In the genomic region with DNA sequence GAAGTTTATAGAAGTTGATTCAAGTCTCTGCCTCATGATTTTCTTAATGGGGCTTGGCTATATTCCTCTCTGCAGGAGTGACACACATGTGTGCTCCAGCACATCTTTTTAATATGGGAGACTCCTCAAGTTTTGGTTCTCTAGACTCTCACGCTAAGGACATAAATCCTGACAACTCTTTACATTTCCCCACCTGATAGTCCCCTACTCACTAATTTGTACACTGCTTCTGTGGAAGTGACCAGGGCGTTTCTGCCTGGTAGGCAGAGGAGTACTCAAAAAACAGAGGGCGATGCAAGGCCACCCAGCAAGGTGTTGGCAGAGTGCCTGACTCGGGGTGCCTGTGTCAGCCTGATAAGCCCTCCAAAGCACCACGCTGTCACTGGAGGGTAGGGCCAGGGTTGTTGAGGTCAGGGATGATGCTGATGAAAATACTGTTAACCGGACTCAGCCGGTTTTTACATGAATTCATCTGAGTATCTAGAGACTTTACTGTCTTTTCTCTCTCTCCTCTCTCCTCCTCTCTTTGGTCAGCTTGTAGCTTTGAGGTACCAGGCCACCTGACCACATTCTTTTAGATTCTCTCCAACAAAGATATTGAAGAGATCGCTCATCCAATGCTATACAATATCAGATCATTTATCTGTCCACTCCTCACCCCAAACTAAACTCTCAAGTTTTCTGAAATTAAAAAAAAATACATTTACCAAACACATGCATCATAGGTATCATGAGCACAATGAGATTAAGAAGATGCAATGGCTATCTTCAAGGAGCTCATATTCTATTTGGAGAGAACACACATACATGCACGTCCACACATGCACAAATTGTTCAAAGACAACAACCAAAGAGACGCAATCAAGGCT, we compare ENCODE assay signal across 1 cellular context.
TF ChIP-seq lines count a peak whose summit lies in the region.

No MANE protein-coding gene starts in this region.

TF ChIP-seq in K562, 482 proteins besides CTCF, POLR2A, EP300 and RAD21 (continued from another document and continues in another):
- TF ChIP-seq, protein P1, sequence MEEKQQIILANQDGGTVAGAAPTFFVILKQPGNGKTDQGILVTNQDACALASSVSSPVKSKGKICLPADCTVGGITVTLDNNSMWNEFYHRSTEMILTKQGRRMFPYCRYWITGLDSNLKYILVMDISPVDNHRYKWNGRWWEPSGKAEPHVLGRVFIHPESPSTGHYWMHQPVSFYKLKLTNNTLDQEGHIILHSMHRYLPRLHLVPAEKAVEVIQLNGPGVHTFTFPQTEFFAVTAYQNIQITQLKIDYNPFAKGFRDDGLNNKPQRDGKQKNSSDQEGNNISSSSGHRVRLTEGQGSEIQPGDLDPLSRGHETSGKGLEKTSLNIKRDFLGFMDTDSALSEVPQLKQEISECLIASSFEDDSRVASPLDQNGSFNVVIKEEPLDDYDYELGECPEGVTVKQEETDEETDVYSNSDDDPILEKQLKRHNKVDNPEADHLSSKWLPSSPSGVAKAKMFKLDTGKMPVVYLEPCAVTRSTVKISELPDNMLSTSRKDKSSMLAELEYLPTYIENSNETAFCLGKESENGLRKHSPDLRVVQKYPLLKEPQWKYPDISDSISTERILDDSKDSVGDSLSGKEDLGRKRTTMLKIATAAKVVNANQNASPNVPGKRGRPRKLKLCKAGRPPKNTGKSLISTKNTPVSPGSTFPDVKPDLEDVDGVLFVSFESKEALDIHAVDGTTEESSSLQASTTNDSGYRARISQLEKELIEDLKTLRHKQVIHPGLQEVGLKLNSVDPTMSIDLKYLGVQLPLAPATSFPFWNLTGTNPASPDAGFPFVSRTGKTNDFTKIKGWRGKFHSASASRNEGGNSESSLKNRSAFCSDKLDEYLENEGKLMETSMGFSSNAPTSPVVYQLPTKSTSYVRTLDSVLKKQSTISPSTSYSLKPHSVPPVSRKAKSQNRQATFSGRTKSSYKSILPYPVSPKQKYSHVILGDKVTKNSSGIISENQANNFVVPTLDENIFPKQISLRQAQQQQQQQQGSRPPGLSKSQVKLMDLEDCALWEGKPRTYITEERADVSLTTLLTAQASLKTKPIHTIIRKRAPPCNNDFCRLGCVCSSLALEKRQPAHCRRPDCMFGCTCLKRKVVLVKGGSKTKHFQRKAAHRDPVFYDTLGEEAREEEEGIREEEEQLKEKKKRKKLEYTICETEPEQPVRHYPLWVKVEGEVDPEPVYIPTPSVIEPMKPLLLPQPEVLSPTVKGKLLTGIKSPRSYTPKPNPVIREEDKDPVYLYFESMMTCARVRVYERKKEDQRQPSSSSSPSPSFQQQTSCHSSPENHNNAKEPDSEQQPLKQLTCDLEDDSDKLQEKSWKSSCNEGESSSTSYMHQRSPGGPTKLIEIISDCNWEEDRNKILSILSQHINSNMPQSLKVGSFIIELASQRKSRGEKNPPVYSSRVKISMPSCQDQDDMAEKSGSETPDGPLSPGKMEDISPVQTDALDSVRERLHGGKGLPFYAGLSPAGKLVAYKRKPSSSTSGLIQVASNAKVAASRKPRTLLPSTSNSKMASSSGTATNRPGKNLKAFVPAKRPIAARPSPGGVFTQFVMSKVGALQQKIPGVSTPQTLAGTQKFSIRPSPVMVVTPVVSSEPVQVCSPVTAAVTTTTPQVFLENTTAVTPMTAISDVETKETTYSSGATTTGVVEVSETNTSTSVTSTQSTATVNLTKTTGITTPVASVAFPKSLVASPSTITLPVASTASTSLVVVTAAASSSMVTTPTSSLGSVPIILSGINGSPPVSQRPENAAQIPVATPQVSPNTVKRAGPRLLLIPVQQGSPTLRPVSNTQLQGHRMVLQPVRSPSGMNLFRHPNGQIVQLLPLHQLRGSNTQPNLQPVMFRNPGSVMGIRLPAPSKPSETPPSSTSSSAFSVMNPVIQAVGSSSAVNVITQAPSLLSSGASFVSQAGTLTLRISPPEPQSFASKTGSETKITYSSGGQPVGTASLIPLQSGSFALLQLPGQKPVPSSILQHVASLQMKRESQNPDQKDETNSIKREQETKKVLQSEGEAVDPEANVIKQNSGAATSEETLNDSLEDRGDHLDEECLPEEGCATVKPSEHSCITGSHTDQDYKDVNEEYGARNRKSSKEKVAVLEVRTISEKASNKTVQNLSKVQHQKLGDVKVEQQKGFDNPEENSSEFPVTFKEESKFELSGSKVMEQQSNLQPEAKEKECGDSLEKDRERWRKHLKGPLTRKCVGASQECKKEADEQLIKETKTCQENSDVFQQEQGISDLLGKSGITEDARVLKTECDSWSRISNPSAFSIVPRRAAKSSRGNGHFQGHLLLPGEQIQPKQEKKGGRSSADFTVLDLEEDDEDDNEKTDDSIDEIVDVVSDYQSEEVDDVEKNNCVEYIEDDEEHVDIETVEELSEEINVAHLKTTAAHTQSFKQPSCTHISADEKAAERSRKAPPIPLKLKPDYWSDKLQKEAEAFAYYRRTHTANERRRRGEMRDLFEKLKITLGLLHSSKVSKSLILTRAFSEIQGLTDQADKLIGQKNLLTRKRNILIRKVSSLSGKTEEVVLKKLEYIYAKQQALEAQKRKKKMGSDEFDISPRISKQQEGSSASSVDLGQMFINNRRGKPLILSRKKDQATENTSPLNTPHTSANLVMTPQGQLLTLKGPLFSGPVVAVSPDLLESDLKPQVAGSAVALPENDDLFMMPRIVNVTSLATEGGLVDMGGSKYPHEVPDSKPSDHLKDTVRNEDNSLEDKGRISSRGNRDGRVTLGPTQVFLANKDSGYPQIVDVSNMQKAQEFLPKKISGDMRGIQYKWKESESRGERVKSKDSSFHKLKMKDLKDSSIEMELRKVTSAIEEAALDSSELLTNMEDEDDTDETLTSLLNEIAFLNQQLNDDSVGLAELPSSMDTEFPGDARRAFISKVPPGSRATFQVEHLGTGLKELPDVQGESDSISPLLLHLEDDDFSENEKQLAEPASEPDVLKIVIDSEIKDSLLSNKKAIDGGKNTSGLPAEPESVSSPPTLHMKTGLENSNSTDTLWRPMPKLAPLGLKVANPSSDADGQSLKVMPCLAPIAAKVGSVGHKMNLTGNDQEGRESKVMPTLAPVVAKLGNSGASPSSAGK (IDR thresholded peaks at IDR 0.05), result peak; percentile 8; the same call in 1 of the 2 replicates
- TF ChIP-seq ELF1 (tag; IDR thresholded peaks at IDR 0.05) (peak; percentile 50; the same call in 1 of the 2 replicates), SMARCA5 (IDR thresholded peaks at IDR 0.05) (0 out of 2 replicates have a peak, but pooled peaks have one; percentile 12), PML (IDR thresholded peaks at IDR 0.05; ENCODE audit: low read length) (peak; percentile 80), OTX1 (CRISPR knock-in tag; IDR thresholded peaks at IDR 0.05) (no peak), HDAC1 (IDR thresholded peaks at IDR 0.05) (peak in 1 of 2 experiments; percentile 76; a peak in 2 of 4 replicates), SUPT5H (IDR thresholded peaks at IDR 0.05) (no peak), NCOA1 (IDR thresholded peaks at IDR 0.05; ENCODE audit: low read depth) (peak; percentile 92; the same call in 1 of the 2 replicates), NUFIP1 (IDR thresholded peaks at IDR 0.05; ENCODE audit: partially characterized antibody) (peak; percentile 21), JUN (IDR thresholded peaks at IDR 0.05; ENCODE audit: borderline replicate concordance, low read depth, low read length) (peak; percentile 85), JUN (CRISPR knock-in tag; IDR thresholded peaks at IDR 0.05; ENCODE audit: borderline replicate concordance) (no peak), HCFC1 (IDR thresholded peaks at IDR 0.05; ENCODE audit: low read depth, low read length) (peak; percentile 9; the same call in 1 of the 2 replicates), TCF3 (CRISPR knock-in tag; IDR thresholded peaks at IDR 0.05) (peak; percentile 97), C11orf30 (IDR thresholded peaks at IDR 0.05; ENCODE audit: low read depth) (peak; percentile 33; the same call in 1 of the 2 replicates), HDAC6 (IDR thresholded peaks at IDR 0.05; ENCODE audit: low read depth, low read length) (no peak), RBBP5 (IDR thresholded peaks at IDR 0.05; ENCODE audit: borderline replicate concordance, insufficient read depth, low read length, poor library complexity, severe bottlenecking) (peak; percentile 55), NCOR1 (IDR thresholded peaks at IDR 0.05) (peak; percentile 96), NEUROD1 (IDR thresholded peaks at IDR 0.05; ENCODE audit: borderline replicate concordance, low read depth, low read length, partially characterized antibody) (peak; percentile 91), FOSL1 (tag; conservative IDR thresholded peaks at IDR 0.05) (peak; percentile 76), TBL1XR1 (IDR thresholded peaks at IDR 0.05; ENCODE audit: low read length in 2 of 2) (peak; percentile 85 to 94)
- TF ChIP-seq, protein P2, sequence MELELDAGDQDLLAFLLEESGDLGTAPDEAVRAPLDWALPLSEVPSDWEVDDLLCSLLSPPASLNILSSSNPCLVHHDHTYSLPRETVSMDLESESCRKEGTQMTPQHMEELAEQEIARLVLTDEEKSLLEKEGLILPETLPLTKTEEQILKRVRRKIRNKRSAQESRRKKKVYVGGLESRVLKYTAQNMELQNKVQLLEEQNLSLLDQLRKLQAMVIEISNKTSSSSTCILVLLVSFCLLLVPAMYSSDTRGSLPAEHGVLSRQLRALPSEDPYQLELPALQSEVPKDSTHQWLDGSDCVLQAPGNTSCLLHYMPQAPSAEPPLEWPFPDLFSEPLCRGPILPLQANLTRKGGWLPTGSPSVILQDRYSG (tag; conservative IDR thresholded peaks at IDR 0.05; ENCODE audit: low read depth), result 0 out of 2 replicates have a peak, but pooled peaks have one; percentile 12
- TF ChIP-seq, protein P3, sequence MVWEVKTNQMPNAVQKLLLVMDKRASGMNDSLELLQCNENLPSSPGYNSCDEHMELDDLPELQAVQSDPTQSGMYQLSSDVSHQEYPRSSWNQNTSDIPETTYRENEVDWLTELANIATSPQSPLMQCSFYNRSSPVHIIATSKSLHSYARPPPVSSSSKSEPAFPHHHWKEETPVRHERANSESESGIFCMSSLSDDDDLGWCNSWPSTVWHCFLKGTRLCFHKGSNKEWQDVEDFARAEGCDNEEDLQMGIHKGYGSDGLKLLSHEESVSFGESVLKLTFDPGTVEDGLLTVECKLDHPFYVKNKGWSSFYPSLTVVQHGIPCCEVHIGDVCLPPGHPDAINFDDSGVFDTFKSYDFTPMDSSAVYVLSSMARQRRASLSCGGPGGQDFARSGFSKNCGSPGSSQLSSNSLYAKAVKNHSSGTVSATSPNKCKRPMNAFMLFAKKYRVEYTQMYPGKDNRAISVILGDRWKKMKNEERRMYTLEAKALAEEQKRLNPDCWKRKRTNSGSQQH (CRISPR knock-in tag; IDR thresholded peaks at IDR 0.05), result no peak
- TF ChIP-seq, protein P4, sequence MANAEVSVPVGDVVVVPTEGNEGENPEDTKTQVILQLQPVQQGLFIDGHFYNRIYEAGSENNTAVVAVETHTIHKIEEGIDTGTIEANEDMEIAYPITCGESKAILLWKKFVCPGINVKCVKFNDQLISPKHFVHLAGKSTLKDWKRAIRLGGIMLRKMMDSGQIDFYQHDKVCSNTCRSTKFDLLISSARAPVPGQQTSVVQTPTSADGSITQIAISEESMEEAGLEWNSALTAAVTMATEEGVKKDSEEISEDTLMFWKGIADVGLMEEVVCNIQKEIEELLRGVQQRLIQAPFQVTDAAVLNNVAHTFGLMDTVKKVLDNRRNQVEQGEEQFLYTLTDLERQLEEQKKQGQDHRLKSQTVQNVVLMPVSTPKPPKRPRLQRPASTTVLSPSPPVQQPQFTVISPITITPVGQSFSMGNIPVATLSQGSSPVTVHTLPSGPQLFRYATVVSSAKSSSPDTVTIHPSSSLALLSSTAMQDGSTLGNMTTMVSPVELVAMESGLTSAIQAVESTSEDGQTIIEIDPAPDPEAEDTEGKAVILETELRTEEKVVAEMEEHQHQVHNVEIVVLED (CRISPR knock-in tag; IDR thresholded peaks at IDR 0.05), result no peak
- TF ChIP-seq, protein P5, sequence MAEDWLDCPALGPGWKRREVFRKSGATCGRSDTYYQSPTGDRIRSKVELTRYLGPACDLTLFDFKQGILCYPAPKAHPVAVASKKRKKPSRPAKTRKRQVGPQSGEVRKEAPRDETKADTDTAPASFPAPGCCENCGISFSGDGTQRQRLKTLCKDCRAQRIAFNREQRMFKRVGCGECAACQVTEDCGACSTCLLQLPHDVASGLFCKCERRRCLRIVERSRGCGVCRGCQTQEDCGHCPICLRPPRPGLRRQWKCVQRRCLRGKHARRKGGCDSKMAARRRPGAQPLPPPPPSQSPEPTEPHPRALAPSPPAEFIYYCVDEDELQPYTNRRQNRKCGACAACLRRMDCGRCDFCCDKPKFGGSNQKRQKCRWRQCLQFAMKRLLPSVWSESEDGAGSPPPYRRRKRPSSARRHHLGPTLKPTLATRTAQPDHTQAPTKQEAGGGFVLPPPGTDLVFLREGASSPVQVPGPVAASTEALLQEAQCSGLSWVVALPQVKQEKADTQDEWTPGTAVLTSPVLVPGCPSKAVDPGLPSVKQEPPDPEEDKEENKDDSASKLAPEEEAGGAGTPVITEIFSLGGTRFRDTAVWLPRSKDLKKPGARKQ (CRISPR knock-in tag; IDR thresholded peaks at IDR 0.05), result no peak
